11 cellular contexts compared by ENCODE assay signal in genomic region chr11:2826679-2827056, GRCh38. TPM values are rescaled to one million over a fixed set of nuclear protein-coding genes. Genes with fewer than 3 reads are reported as not detected.
A peak's percentile ranks its signal among the peaks of the same experiment; 100 is the strongest.
DNase-seq lines count a peak whose midpoint lies in the region; ATAC-seq lines count a peak whose summit lies in the region.
"Had no signal": no experiment of that assay in that cellular context is flagged by ENCODE, and none has a peak within 500 bp of the region (broad histone marks: within the 10 kb centered on the region; RNA-seq: fewer than 3 reads in every experiment).

No MANE protein-coding gene starts in this region.

- no peak overlapping the region for H3K4me3 Mint-ChIP-seq in activated CD4-positive, alpha-beta T cell treated with anti-CD3 and anti-CD28 coated beads for 36 hours

- H3K4me3 ChIP-seq in BLaER1 treated with 17β-estradiol and CSF1 and Interleukin-3, amounts not matched to agents 10 nM and 100 nM = peak overlapping the region in 6 of 10 experiments; percentile 7 to 46 (median 19); a peak in 6 of 20 replicates
- no peak overlapping the region for H3K4me3 ChIP-seq in rectal smooth muscle tissue (ENCODE audit: low read length)

- peaks cover 30% of the 10 kb centered on the region for H3K9me3 Mint-ChIP-seq in activated CD4-positive, alpha-beta T cell treated with anti-CD3 and anti-CD28 coated beads for 36 hours (ENCODE audit: low read depth)

- no peak overlapping the region for H3K27ac Mint-ChIP-seq in activated CD4-positive, alpha-beta T cell treated with anti-CD3 and anti-CD28 coated beads for 36 hours

- DNase-seq in SKM-1 (lab: John Stamatoyannopoulos, UW; ENCODE audit: unreplicated experiment) (peak; percentile 60), left ventricle myocardium superior (no peak)
- no peak for DNase-seq in activated CD4-positive, alpha-beta T cell treated with anti-CD3 and anti-CD28 coated beads, Interleukin-2, amount 50 U/mL, for 1 hour
- DNase-seq in activated CD4-positive, alpha-beta T cell treated with anti-CD3 and anti-CD28 coated beads for 36 hours = no peak
- DNase-seq: activated T-cell treated with anti-CD3 and anti-CD28 coated beads, Interleukin-2, amount 50 U/mL, for 1 hour; NCI-H2171 treated with DMSO at 0.1 percent for 48 hours; stimulated activated CD4-positive, alpha-beta T cell treated with anti-CD3 and anti-CD28 coated beads, Interleukin-15, amount 100 ng/mL, for 24 hours had no signal

- H3K27me3 ChIP-seq in BLaER1 treated with 17β-estradiol and CSF1 and Interleukin-3, amounts not matched to agents 10 nM and 100 nM = no peaks in the 10 kb centered on the region
- no peaks in the 10 kb centered on the region for H3K27me3 ChIP-seq in rectal smooth muscle tissue (ENCODE audit: control insufficient read depth, insufficient read depth, low read length)

- H3K36me3 ChIP-seq in BLaER1 treated with 17β-estradiol and CSF1 and Interleukin-3, amounts not matched to agents 10 nM and 100 nM = peaks cover 0 to 19% (median 6%) of the 10 kb centered on the region in 11 experiments; a peak in 9 of 22 replicates
- H3K36me3 ChIP-seq in rectal smooth muscle tissue (ENCODE audit: control insufficient read depth, insufficient read depth, low read length) = no peaks in the 10 kb centered on the region

- POLR2A ChIA-PET in activated CD4-positive, alpha-beta T cell treated with anti-CD3 and anti-CD28 coated beads for 36 hours (lab: Charles Lee) = no interaction called here

- no peaks in the 10 kb centered on the region for H3K27me3 Mint-ChIP-seq in activated CD4-positive, alpha-beta T cell treated with anti-CD3 and anti-CD28 coated beads for 36 hours

- intact Hi-C loops in left ventricle myocardium superior (cut with micrococcal nuclease) = no loop called here
- intact Hi-C loops in activated CD4-positive, alpha-beta T cell treated with anti-CD3 and anti-CD28 coated beads for 36 hours (cut with DNase I, micrococcal nuclease) = no loop called here

- H3K4me1 Mint-ChIP-seq in activated CD4-positive, alpha-beta T cell treated with anti-CD3 and anti-CD28 coated beads for 36 hours = no peaks in the 10 kb centered on the region

- H3K36me3 Mint-ChIP-seq in activated CD4-positive, alpha-beta T cell treated with anti-CD3 and anti-CD28 coated beads for 36 hours (ENCODE audit: low read depth) = peaks cover 22% of the 10 kb centered on the region

- peak overlapping the region; percentile 79 to 94 (median 89) for H3K4me2 ChIP-seq in BLaER1 treated with 17β-estradiol and CSF1 and Interleukin-3, amounts not matched to agents 10 nM and 100 nM

- H3K4me1 ChIP-seq in BLaER1 treated with 17β-estradiol and CSF1 and Interleukin-3, amounts not matched to agents 10 nM and 100 nM = peaks cover 54 to 72% (median 68%) of the 10 kb centered on the region in 10 experiments
- peaks cover 24% of the 10 kb centered on the region for H3K4me1 ChIP-seq in rectal smooth muscle tissue (ENCODE audit: control insufficient read depth, insufficient read depth, low read length)

- H3K9ac ChIP-seq in BLaER1 treated with 17β-estradiol and CSF1 and Interleukin-3, amounts not matched to agents 10 nM and 100 nM = peak overlapping the region; percentile 59 to 84 (median 79)
- peak overlapping the region; percentile 24 for H3K9ac ChIP-seq in rectal smooth muscle tissue (ENCODE audit: low read length)

- ATAC-seq in left ventricle myocardium superior (peak; percentile 9), GM21360 (IDR thresholded peaks at IDR 0.05; ENCODE audit: unreplicated experiment) (no peak), GM18870 (IDR thresholded peaks at IDR 0.05; ENCODE audit: unreplicated experiment) (no peak)
- no peak for ATAC-seq in activated CD4-positive, alpha-beta T cell treated with anti-CD3 and anti-CD28 coated beads for 36 hours

- no peaks in the 10 kb centered on the region for H4K20me1 ChIP-seq in BLaER1 treated with 17β-estradiol and CSF1 and Interleukin-3, amounts not matched to agents 10 nM and 100 nM

- peak overlapping the region; percentile 73 to 95 (median 88); a peak in 21 of 22 replicates for H3K27ac ChIP-seq in BLaER1 treated with 17β-estradiol and CSF1 and Interleukin-3, amounts not matched to agents 10 nM and 100 nM
- peak overlapping the region; percentile 88 for H3K27ac ChIP-seq in rectal smooth muscle tissue (ENCODE audit: low read depth, low read length)

- CTCF ChIA-PET in activated CD4-positive, alpha-beta T cell treated with anti-CD3 and anti-CD28 coated beads for 36 hours (lab: Charles Lee) = no interaction called here

- H3K9me3 ChIP-seq in BLaER1 treated with 17β-estradiol and CSF1 and Interleukin-3, amounts not matched to agents 10 nM and 100 nM (replicated peaks in 1 of 11) = peaks cover 32 to 44% (median 36%) of the 10 kb centered on the region in 11 experiments

RNA-seq across cellular contexts. Expression of gene CDKN1C, which starts 58.9 kb away (rescaled TPM):
- total RNA-seq in left ventricle myocardium superior = 42.0 TPM
- under 1 TPM; 0.21 to 0.53 TPM for total RNA-seq in activated CD4-positive, alpha-beta T cell treated with anti-CD3 and anti-CD28 coated beads for 36 hours

Comparison
In these comparisons a context has a peak if more than half of its experiments do, and no peak if none do; other contexts are left out.
1. RNA of gene CDKN1C, which starts 58.9 kb away (total RNA-seq): 42.0 TPM in left ventricle myocardium superior (single experiment); 0.21 to 0.53 TPM in activated CD4-positive, alpha-beta T cell treated with anti-CD3 and anti-CD28 coated beads for 36 hours; every median in the first group is over 10 times any median in the second.